ENCODE assay signal across 13 cellular contexts in genomic region chr10:22657028-22657427, GRCh38. TPM values are rescaled to one million over a fixed set of nuclear protein-coding genes. Genes with fewer than 3 reads are reported as not detected.
DNase-seq lines count a peak whose midpoint lies in the region; ATAC-seq lines count a peak whose summit lies in the region.
"Had no signal": no experiment of that assay in that cellular context is flagged by ENCODE, and none has a peak within 500 bp of the region (broad histone marks: within the 10 kb centered on the region; RNA-seq: fewer than 3 reads in every experiment).

No MANE protein-coding gene starts in this region.

- H3K9me3 ChIP-seq in MG63: no peaks in the 10 kb centered on the region

- ATAC-seq in left ventricle myocardium superior: peak; percentile 85
- ATAC-seq in stimulated activated naive B cell treated with anti-CD40 and anti-IgM and Interleukin-4, amounts not matched to agents 10 μg/mL and 1 μg/mL and 100 μg/mL, for 72 hours (replicated peaks): no peak
- ATAC-seq in HG02885 (IDR thresholded peaks at IDR 0.05; ENCODE audit: poor library complexity, unreplicated experiment): no peak
- ATAC-seq: K562, left lobe of liver had no signal

- H3K27me3 ChIP-seq in MG63: no peaks in the 10 kb centered on the region

- no peak overlapping the region for H3K4me3 ChIP-seq in MG63
- H3K4me3 ChIP-seq: K562, smooth muscle cell had no signal

- no peaks in the 10 kb centered on the region for H3K9me3 Mint-ChIP-seq in activated T-cell treated with anti-CD3 and anti-CD28 coated beads, Interleukin-2, amount 50 U/mL, for 24 hours
- H3K9me3 Mint-ChIP-seq in activated CD4-positive, alpha-beta memory T cell treated with anti-CD3 and anti-CD28 coated beads, Interleukin-2, amount 10 ng/mL, durations not matched to agents 7 days and 5 days: no peaks in the 10 kb centered on the region
- no peaks in the 10 kb centered on the region for H3K9me3 Mint-ChIP-seq in stimulated activated naive B cell treated with anti-CD40 and anti-IgM and Interleukin-4, amounts not matched to agents 10 μg/mL and 1 μg/mL and 100 μg/mL, for 72 hours

- no peaks in the 10 kb centered on the region for H3K36me3 ChIP-seq in MG63

- peak overlapping the region; percentile 24 for H3K4me3 Mint-ChIP-seq in activated T-cell treated with anti-CD3 and anti-CD28 coated beads, Interleukin-2, amount 50 U/mL, for 24 hours
- no peak overlapping the region for H3K4me3 Mint-ChIP-seq in activated CD4-positive, alpha-beta memory T cell treated with anti-CD3 and anti-CD28 coated beads, Interleukin-2, amount 10 ng/mL, durations not matched to agents 7 days and 5 days
- H3K4me3 Mint-ChIP-seq in stimulated activated naive B cell treated with anti-CD40 and anti-IgM and Interleukin-4, amounts not matched to agents 10 μg/mL and 1 μg/mL and 100 μg/mL, for 72 hours: no peak overlapping the region

- CTCF ChIA-PET in activated CD4-positive, alpha-beta memory T cell treated with anti-CD3 and anti-CD28 coated beads, Interleukin-2, amount 10 ng/mL, durations not matched to agents 7 days and 5 days (lab: Charles Lee): interaction anchor here (1.4 to 4.5 kb wide), 6 partner anchors 8 to 27 kb away, joined by 3 to 17 read pairs (median 6); no protein-coding TSS in a partner anchor

- H3K27ac Mint-ChIP-seq in activated T-cell treated with anti-CD3 and anti-CD28 coated beads, Interleukin-2, amount 50 U/mL, for 24 hours: peak overlapping the region; percentile 99
- peak overlapping the region; percentile 68 for H3K27ac Mint-ChIP-seq in activated CD4-positive, alpha-beta memory T cell treated with anti-CD3 and anti-CD28 coated beads, Interleukin-2, amount 10 ng/mL, durations not matched to agents 7 days and 5 days
- peak overlapping the region; percentile 62 for H3K27ac Mint-ChIP-seq in stimulated activated naive B cell treated with anti-CD40 and anti-IgM and Interleukin-4, amounts not matched to agents 10 μg/mL and 1 μg/mL and 100 μg/mL, for 72 hours

- H3K4me1 Mint-ChIP-seq in activated T-cell treated with anti-CD3 and anti-CD28 coated beads, Interleukin-2, amount 50 U/mL, for 24 hours (ENCODE audit: low read depth): peaks cover 98% of the 10 kb centered on the region
- peaks cover 90% of the 10 kb centered on the region for H3K4me1 Mint-ChIP-seq in activated CD4-positive, alpha-beta memory T cell treated with anti-CD3 and anti-CD28 coated beads, Interleukin-2, amount 10 ng/mL, durations not matched to agents 7 days and 5 days
- H3K4me1 Mint-ChIP-seq in stimulated activated naive B cell treated with anti-CD40 and anti-IgM and Interleukin-4, amounts not matched to agents 10 μg/mL and 1 μg/mL and 100 μg/mL, for 72 hours: peaks cover 56 to 92% of the 10 kb centered on the region in 2 donors

- intact Hi-C loops in left ventricle myocardium superior (cut with micrococcal nuclease): no loop called here

- no peak for DNase-seq in activated T-cell treated with anti-CD3 and anti-CD28 coated beads, Interleukin-2, amount 50 U/mL, for 24 hours
- DNase-seq in activated T-cell treated with anti-CD3 and anti-CD28 coated beads, Interleukin-2, amount 50 U/mL, for 48 hours: no peak
- DNase-seq in activated CD4-positive, alpha-beta memory T cell treated with anti-CD3 and anti-CD28 coated beads, Interleukin-2, amount 10 ng/mL, durations not matched to agents 7 days and 5 days: no peak
- DNase-seq in left ventricle myocardium superior: no peak
- DNase-seq in stimulated activated naive B cell treated with anti-CD40 and anti-IgM and Interleukin-4, amounts not matched to agents 10 μg/mL and 1 μg/mL and 100 μg/mL, for 72 hours: no peak
- no peak for DNase-seq in kidney tubule cell (ENCODE audit: low spot score)
- DNase-seq in MG63: no peak
- DNase-seq: NCI-H1417 treated with DMSO at 0.1 percent for 48 hours, nucleus accumbens had no signal

- H3K36me3 Mint-ChIP-seq in activated T-cell treated with anti-CD3 and anti-CD28 coated beads, Interleukin-2, amount 50 U/mL, for 24 hours (ENCODE audit: low read depth): peaks cover 34% of the 10 kb centered on the region
- H3K36me3 Mint-ChIP-seq in activated CD4-positive, alpha-beta memory T cell treated with anti-CD3 and anti-CD28 coated beads, Interleukin-2, amount 10 ng/mL, durations not matched to agents 7 days and 5 days (ENCODE audit: low read depth): peaks cover 39% of the 10 kb centered on the region
- peaks cover 16 to 32% of the 10 kb centered on the region in 2 donors for H3K36me3 Mint-ChIP-seq in stimulated activated naive B cell treated with anti-CD40 and anti-IgM and Interleukin-4, amounts not matched to agents 10 μg/mL and 1 μg/mL and 100 μg/mL, for 72 hours

- no peaks in the 10 kb centered on the region for H3K27me3 Mint-ChIP-seq in activated T-cell treated with anti-CD3 and anti-CD28 coated beads, Interleukin-2, amount 50 U/mL, for 24 hours
- H3K27me3 Mint-ChIP-seq in activated CD4-positive, alpha-beta memory T cell treated with anti-CD3 and anti-CD28 coated beads, Interleukin-2, amount 10 ng/mL, durations not matched to agents 7 days and 5 days: no peaks in the 10 kb centered on the region
- H3K27me3 Mint-ChIP-seq in stimulated activated naive B cell treated with anti-CD40 and anti-IgM and Interleukin-4, amounts not matched to agents 10 μg/mL and 1 μg/mL and 100 μg/mL, for 72 hours: no peaks in the 10 kb centered on the region

- POLR2A ChIA-PET in activated CD4-positive, alpha-beta memory T cell treated with anti-CD3 and anti-CD28 coated beads, Interleukin-2, amount 10 ng/mL, durations not matched to agents 7 days and 5 days (lab: Charles Lee): interaction anchor here (1.4 to 4.3 kb wide), 9 partner anchors 8 to 57 kb away, joined by 3 to 39 read pairs (median 10); partner anchors contain the start of gene PIP4K2A

RNA-seq across cellular contexts. Expression of gene PIP4K2A, which starts 57.4 kb away (rescaled TPM):
- total RNA-seq in activated CD4-positive, alpha-beta memory T cell treated with anti-CD3 and anti-CD28 coated beads, Interleukin-2, amount 10 ng/mL, durations not matched to agents 7 days and 5 days: 100 to 1,000 TPM; 126 to 137 TPM
- 12.1 TPM for total RNA-seq in left ventricle myocardium superior
- total RNA-seq in MG63 (2014; rRNA removed; shearing (Covaris generic); ENCODE audit: low replicate concordance): 17.4 and 17.8 TPM in 2 replicates
